Comparison of ENCODE assay signal across 1 cellular context in genomic region chr3:183529717-183530116, GRCh38.
TF ChIP-seq lines count a peak whose summit lies in the region.

No MANE protein-coding gene starts in this region.

TF ChIP-seq in GM12878, 131 proteins besides CTCF, POLR2A, EP300 and RAD21 (continued from another document):
- TF ChIP-seq ZNF687 (IDR thresholded peaks at IDR 0.05) (peak; percentile 40; the same call in 1 of the 2 replicates), IKZF1 (conservative IDR thresholded peaks at IDR 0.05) (peak; percentile 43; the same call in 1 of the 2 replicates), IRF3 (IDR thresholded peaks at IDR 0.05) (no peak), BHLHE40 (IDR thresholded peaks at IDR 0.05; ENCODE audit: borderline replicate concordance in 1 of 2, low read depth in 2 of 2, low read length in 1 of 2) (peak; percentile 92 to 93), ZBTB4 (CRISPR knock-in tag; IDR thresholded peaks at IDR 0.05) (no peak), ATF7 (IDR thresholded peaks at IDR 0.05; ENCODE audit: low read depth) (peak; percentile 90), MTA2 (IDR thresholded peaks at IDR 0.05; ENCODE audit: low read depth) (peak; percentile 61; the same call in 1 of the 2 replicates), IKZF2 (IDR thresholded peaks at IDR 0.05) (peak; percentile 45 to 56; a peak in 2 of 4 replicates), RUNX3 (IDR thresholded peaks at IDR 0.05; ENCODE audit: low read length) (peak; percentile 5; the same call in 1 of the 2 replicates), NFIC (IDR thresholded peaks at IDR 0.05; ENCODE audit: low read depth, low read length) (peak; percentile 13; the same call in 1 of the 2 replicates), SPI1 (IDR thresholded peaks at IDR 0.05; ENCODE audit: borderline replicate concordance, insufficient read depth, low read depth, low read length) (peak; percentile 48; the same call in 1 of the 2 replicates)
